ENCODE assay signal across 9 cellular contexts in the genomic region with DNA sequence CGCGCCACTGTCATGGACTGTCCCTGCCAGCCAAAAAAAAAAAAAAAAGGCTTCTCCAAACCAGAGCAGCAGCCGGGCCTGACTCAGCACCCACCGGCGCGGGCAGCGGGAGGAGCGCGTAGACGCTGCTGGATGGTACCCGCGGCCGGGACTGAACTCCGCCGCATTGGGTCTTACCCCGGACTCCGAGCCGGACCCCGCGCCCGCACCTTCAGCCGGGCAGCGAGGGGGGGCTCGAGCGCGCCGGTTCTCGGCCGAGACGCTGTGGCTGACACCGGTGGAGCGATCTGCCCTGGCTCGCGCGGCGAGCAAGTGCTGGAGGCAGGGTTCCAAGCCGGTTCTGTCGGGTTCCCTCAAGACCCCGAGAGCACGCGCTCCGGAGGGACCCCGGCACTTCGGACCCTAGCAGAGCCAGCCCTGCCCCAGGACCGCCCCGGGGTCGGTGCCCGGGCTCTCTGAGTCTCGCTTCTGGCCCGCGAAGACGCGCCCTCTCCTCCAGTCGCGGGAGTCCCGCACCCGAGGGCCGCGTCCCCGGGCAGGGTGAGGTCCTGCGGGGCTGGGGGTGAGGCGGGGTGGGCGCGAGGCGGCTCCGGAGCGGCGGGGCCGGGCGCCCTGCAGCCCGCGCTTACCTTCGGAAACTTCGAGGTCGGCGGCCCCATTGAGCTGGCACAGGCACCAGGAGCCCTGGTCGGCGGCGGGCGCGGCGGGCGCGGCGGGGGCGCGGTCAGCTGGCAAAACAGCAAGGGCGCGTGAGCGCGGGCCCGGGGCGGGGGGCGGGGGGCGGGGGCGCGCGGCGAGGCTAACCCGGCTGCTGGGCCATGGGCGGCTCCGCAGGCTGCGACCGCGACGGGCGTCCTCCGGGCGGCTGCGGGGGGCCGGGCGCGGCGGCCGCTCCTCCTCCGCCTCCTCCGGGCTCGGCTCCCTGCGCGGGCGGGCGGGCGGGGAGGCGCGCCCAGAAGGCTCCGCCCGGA. TPM values are rescaled to one million over a fixed set of nuclear protein-coding genes. Genes with fewer than 3 reads are reported as not detected.
DNase-seq lines count a peak whose midpoint lies in the region; ATAC-seq and TF ChIP-seq lines count a peak whose summit lies in the region.
"Had no signal": no experiment of that assay in that cellular context is flagged by ENCODE, and none has a peak within 500 bp of the region (broad histone marks: within the 10 kb centered on the region; RNA-seq: fewer than 3 reads in every experiment).

No MANE protein-coding gene starts in this region.

- peak; percentile 39 for DNase-seq in COR-L47 (lab: John Stamatoyannopoulos, UW)
- DNase-seq in NCI-H69 (lab: John Stamatoyannopoulos, UW), result peak; percentile 48
- peak; percentile 8 to 30 for DNase-seq in fibroblast of lung (ENCODE audit: low read depth in 2 of 2)
- peak; percentile 97 for DNase-seq in osteoblast (ENCODE audit: insufficient read length, low spot score, missing footprints)
- DNase-seq in foreskin melanocyte, result no peak
- DNase-seq: NCI-H510A had no signal

- H3K79me2 ChIP-seq in fibroblast of lung (ENCODE audit: control insufficient read depth, insufficient read depth, low read length) (no peaks in the 10 kb centered on the region), osteoblast (ENCODE audit: insufficient read depth, low read length) (no peaks in the 10 kb centered on the region)

- H3K4me1 ChIP-seq in fibroblast of lung (ENCODE audit: control insufficient read depth, extremely low read depth, insufficient read depth, low read length), result no peaks in the 10 kb centered on the region
- no peaks in the 10 kb centered on the region for H3K4me1 ChIP-seq in osteoblast (ENCODE audit: insufficient read depth, low read length)

- H3K36me3 ChIP-seq in fibroblast of lung (ENCODE audit: control insufficient read depth, insufficient read depth, low read length) (no peaks in the 10 kb centered on the region), osteoblast (ENCODE audit: insufficient read depth, low read length) (no peaks in the 10 kb centered on the region)

- no peaks in the 10 kb centered on the region for H4K20me1 ChIP-seq in fibroblast of lung (ENCODE audit: control insufficient read depth, extremely low read depth, insufficient read depth, low read length)
- H4K20me1 ChIP-seq in osteoblast (ENCODE audit: insufficient read depth, low read length), result no peaks in the 10 kb centered on the region

- H3K4me3 ChIP-seq in fibroblast of lung (replicated peaks in 1 of 4; ENCODE audit: control extremely low read depth in 1 of 4, insufficient read depth in 1 of 4, low read depth in 3 of 4, low read length in 4 of 4), result peak overlapping the region in 1 of 4 experiments; percentile 40
- peak overlapping the region; percentile 46 for H3K4me3 ChIP-seq in osteoblast (ENCODE audit: insufficient read depth, low read length)

- H3K9ac ChIP-seq in fibroblast of lung (ENCODE audit: insufficient read depth, low read length), result no peak overlapping the region

- H3K9me3 ChIP-seq in fibroblast of lung (ENCODE audit: control insufficient read depth, insufficient read depth, low read depth, low read length) (no peaks in the 10 kb centered on the region), osteoblast (ENCODE audit: low read depth, low read length) (no peaks in the 10 kb centered on the region)

- TF ChIP-seq CTCF in fibroblast of lung (conservative IDR thresholded peaks at IDR 0.05 in 1 of 2, IDR thresholded peaks at IDR 0.05 in 1 of 2; ENCODE audit: low read depth in 1 of 2, low read length in 2 of 2) (no peak), osteoblast (IDR thresholded peaks at IDR 0.05; ENCODE audit: extremely low read depth, low read depth, low read length) (no peak)

- ATAC-seq in HG02588 (IDR thresholded peaks at IDR 0.05; ENCODE audit: unreplicated experiment) (no peak), HG03196 (IDR thresholded peaks at IDR 0.05; ENCODE audit: unreplicated experiment) (no peak), HG02981 (IDR thresholded peaks at IDR 0.05; ENCODE audit: unreplicated experiment) (no peak)

- H2AFZ ChIP-seq in fibroblast of lung (ENCODE audit: low read length) (no peak overlapping the region), osteoblast (ENCODE audit: low read length) (no peak overlapping the region)

- H3K27me3 ChIP-seq in fibroblast of lung (ENCODE audit: control insufficient read depth, insufficient read depth, low read length), result peaks cover 38% of the 10 kb centered on the region
- peaks cover 67% of the 10 kb centered on the region for H3K27me3 ChIP-seq in osteoblast (ENCODE audit: insufficient read depth, low read length)

- H3K4me2 ChIP-seq in fibroblast of lung (ENCODE audit: extremely low read depth, insufficient read depth, low read length), result peak overlapping the region; percentile 15
- peak overlapping the region; percentile 36 for H3K4me2 ChIP-seq in osteoblast (ENCODE audit: insufficient read depth, low read length)

- H3K27ac ChIP-seq in fibroblast of lung (ENCODE audit: insufficient read depth, low read length), result no peak overlapping the region
- no peak overlapping the region for H3K27ac ChIP-seq in osteoblast (ENCODE audit: low read depth, low read length)

RNA-seq across cellular contexts. Expression of a gene that starts 11.8 kb away (rescaled TPM):
- total RNA-seq in fibroblast of lung (11.8 and 19.0 TPM in 2 replicates), osteoblast (26.8 and 28.2 TPM in 2 replicates)
- 24.8 and 27.2 TPM in 2 replicates for polyA plus RNA-seq in fibroblast of lung
- polyA plus RNA-seq in fibroblast of lung (2012), result 25.3 and 33.9 TPM in 2 replicates
- polyA minus RNA-seq in fibroblast of lung (ENCODE audit: low replicate concordance), result 27.9 and 58.6 TPM in 2 replicates
